ENCODE assay signal across 13 cellular contexts in the genomic region with DNA sequence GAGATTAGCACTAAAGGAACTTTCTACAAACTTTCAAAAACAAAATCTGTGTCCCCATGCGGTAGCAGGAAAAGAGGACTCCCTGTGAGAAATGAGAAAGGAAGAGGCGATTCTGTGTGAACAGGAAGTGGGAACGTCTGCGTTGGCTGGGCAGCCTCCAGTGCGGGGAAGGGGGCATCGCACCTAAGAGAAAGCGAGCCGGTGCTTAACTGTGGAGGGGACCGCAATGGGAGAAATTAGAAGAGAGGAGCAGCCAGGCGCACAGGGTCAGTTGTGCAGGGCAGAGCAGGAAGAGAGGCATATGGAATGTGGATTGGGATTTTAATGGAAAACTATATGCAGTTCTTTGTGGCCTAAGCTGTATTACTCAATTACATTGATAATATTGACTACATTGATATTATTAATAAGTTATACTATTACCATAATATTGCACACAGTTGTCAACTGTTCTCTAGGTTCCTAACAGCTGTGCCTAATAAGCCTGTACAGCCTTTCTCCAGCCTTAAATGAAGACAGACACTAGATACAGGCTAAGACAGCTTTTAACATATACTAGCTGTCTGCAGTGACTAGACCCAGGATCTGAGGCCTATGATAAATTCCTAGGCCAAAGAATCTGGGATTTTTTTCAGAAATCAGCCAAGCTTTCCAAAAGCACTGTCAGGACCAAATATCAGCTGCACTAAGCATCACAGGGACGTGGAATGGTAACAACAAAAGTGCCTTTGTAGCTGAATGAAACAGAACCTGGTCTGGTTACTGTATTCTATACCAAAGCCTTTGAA.
DNase-seq lines count a peak whose midpoint lies in the region; ATAC-seq, FAIRE-seq and TF ChIP-seq lines count a peak whose summit lies in the region.
"Had no signal": no experiment of that assay in that cellular context is flagged by ENCODE, and none has a peak within 500 bp of the region (broad histone marks: within the 10 kb centered on the region; RNA-seq: fewer than 3 reads in every experiment).

No MANE protein-coding gene starts in this region.

- H3K4me1 Mint-ChIP-seq in GM23338 (peaks cover 34% of the 10 kb centered on the region), endothelial cell (ENCODE audit: unreplicated experiment) (peaks cover 88% of the 10 kb centered on the region), nephron (peaks cover 57% of the 10 kb centered on the region)

- H3K36me3 ChIP-seq in GM23338 (ENCODE audit: insufficient read depth), result no peaks in the 10 kb centered on the region

- no peaks in the 10 kb centered on the region for H3K27me3 Mint-ChIP-seq in GM23338 (ENCODE audit: insufficient read depth, low read depth, poor library complexity)
- peaks cover 11% of the 10 kb centered on the region for H3K27me3 Mint-ChIP-seq in endothelial cell (ENCODE audit: unreplicated experiment)
- peaks cover 5% of the 10 kb centered on the region for H3K27me3 Mint-ChIP-seq in nephron (ENCODE audit: low read depth)

- H3K27ac ChIP-seq in GM23338 (ENCODE audit: low read depth), result 0 out of 2 replicates have a peak overlapping the region, but pooled peaks have one; percentile 30

- H3F3A ChIP-seq in GM23338 (replicated peaks; ENCODE audit: low read depth), result no peaks in the 10 kb centered on the region

- no peaks in the 10 kb centered on the region for H3K79me2 ChIP-seq in GM23338 (replicated peaks; ENCODE audit: insufficient read depth)

- ATAC-seq in GM23338, result peak; percentile 58
- no peak for ATAC-seq in GM18511 (IDR thresholded peaks at IDR 0.05; ENCODE audit: unreplicated experiment)
- ATAC-seq: GM12878 had no signal

- TF ChIP-seq CTCF in GM23338 (conservative IDR thresholded peaks at IDR 0.05; ENCODE audit: low read depth in 2 of 2) (no peak), endothelial cell (IDR thresholded peaks at IDR 0.05; ENCODE audit: unreplicated experiment) (no peak), nephron (IDR thresholded peaks at IDR 0.05; ENCODE audit: unreplicated experiment in 3 of 3) (no peak), GM13976 (IDR thresholded peaks at IDR 0.05; ENCODE audit: borderline replicate concordance, control extremely low read depth, extremely low read depth, insufficient read depth, missing control alignments) (no peak)

- no peak overlapping the region for H3K4me3 ChIP-seq in GM23338
- H3K4me3 ChIP-seq: GM12878 had no signal

- H4K20me1 ChIP-seq in GM23338 (replicated peaks; ENCODE audit: insufficient read depth), result no peaks in the 10 kb centered on the region

- H2AFZ ChIP-seq in GM23338, result no peak overlapping the region

- peaks cover 8% of the 10 kb centered on the region; the same call in 1 of the 2 replicates for H3K9me2 ChIP-seq in GM23338 (ENCODE audit: insufficient read depth)

- H3K4me3 Mint-ChIP-seq in GM23338, result no peak overlapping the region
- peak overlapping the region; percentile 43 for H3K4me3 Mint-ChIP-seq in endothelial cell (ENCODE audit: unreplicated experiment)
- H3K4me3 Mint-ChIP-seq in nephron, result no peak overlapping the region
- H3K4me3 Mint-ChIP-seq: neural crest cell had no signal

- H3K27ac Mint-ChIP-seq in GM23338, result no peak overlapping the region
- peak overlapping the region; percentile 96 for H3K27ac Mint-ChIP-seq in endothelial cell (ENCODE audit: unreplicated experiment)
- peak overlapping the region; percentile 30 to 78 (median 60) for H3K27ac Mint-ChIP-seq in nephron

- FAIRE-seq in urothelium cell line (lab: Jason Lieb, UNC), result no peak

- H3K4me1 ChIP-seq in GM23338 (ENCODE audit: insufficient read depth), result peaks cover 35% of the 10 kb centered on the region

- in situ Hi-C loops in SK-MEL-5 (cut with HindIII; ENCODE audit: low pct_unique_long_range_greater_than_20kb, low sequenced_read_pairs) (no loop called here), GM13976 (cut with MboI; ENCODE audit: low sequenced_read_pairs, unreplicated experiment) (no loop called here)

- no peaks in the 10 kb centered on the region; the same call in 2 of the 3 replicates for H3K36me3 Mint-ChIP-seq in GM23338 (ENCODE audit: low read depth)
- H3K36me3 Mint-ChIP-seq in endothelial cell (ENCODE audit: low read depth, unreplicated experiment), result peaks cover 19% of the 10 kb centered on the region
- no peaks in the 10 kb centered on the region for H3K36me3 Mint-ChIP-seq in nephron (ENCODE audit: low read depth)

- H3K9me3 Mint-ChIP-seq in GM23338 (no peaks in the 10 kb centered on the region), endothelial cell (ENCODE audit: unreplicated experiment) (no peaks in the 10 kb centered on the region), nephron (no peaks in the 10 kb centered on the region)
- H3K9me3 Mint-ChIP-seq: neural crest cell had no signal

- H3K4me2 ChIP-seq in GM23338, result no peak overlapping the region; the same call in 1 of the 2 replicates

- peak; percentile 60 for DNase-seq in GM23338 (ENCODE audit: low spot score)
- peak; percentile 10 for DNase-seq in SK-MEL-5 (ENCODE audit: low read depth, low spot score)
- DNase-seq in endothelial cell (ENCODE audit: low spot score), result peak; percentile 52
- DNase-seq in GM13976 (ENCODE audit: low spot score), result no peak
- no peak for DNase-seq in urothelium cell line (ENCODE audit: low spot score)
- DNase-seq: DMS153, Karpas-422, NCI-H446 treated with DMSO at 0.1 percent for 48 hours, SIG-M5 had no signal

- H3K27me3 ChIP-seq in GM23338 (ENCODE audit: insufficient read depth), result no peaks in the 10 kb centered on the region

TF ChIP-seq in GM23338, 12 proteins besides CTCF, POLR2A, EP300 and RAD21 (continues in another document):
- no peak for TF ChIP-seq ZNF331 (CRISPR knock-in tag; IDR thresholded peaks at IDR 0.05; ENCODE audit: low read depth)
- TF ChIP-seq REST (IDR thresholded peaks at IDR 0.05; ENCODE audit: unreplicated experiment), result no peak
- TF ChIP-seq POLR2AphosphoS5 (IDR thresholded peaks at IDR 0.05; ENCODE audit: low read depth), result no peak
- TF ChIP-seq EZH2phosphoT487 (IDR thresholded peaks at IDR 0.05; ENCODE audit: unreplicated experiment), result no peak
- TF ChIP-seq ZNF114 (CRISPR knock-in tag; IDR thresholded peaks at IDR 0.05), result no peak
- no peak for TF ChIP-seq CREB1 (CRISPR knock-in tag; IDR thresholded peaks at IDR 0.05; ENCODE audit: low read depth)
- TF ChIP-seq STAT1 (IDR thresholded peaks at IDR 0.05; ENCODE audit: unreplicated experiment), result no peak
- no peak for TF ChIP-seq NANOG (IDR thresholded peaks at IDR 0.05; ENCODE audit: borderline replicate concordance)

Comparison
In these comparisons a context has a peak if more than half of its experiments do, and no peak if none do; other contexts are left out.
1. DNase-seq: peak in GM23338 (single experiment), SK-MEL-5 (single experiment) and endothelial cell (single experiment); none in GM13976 (single experiment) and urothelium cell line (single experiment).